Comparison of ENCODE assay signal across 8 cellular contexts in the genomic region with DNA sequence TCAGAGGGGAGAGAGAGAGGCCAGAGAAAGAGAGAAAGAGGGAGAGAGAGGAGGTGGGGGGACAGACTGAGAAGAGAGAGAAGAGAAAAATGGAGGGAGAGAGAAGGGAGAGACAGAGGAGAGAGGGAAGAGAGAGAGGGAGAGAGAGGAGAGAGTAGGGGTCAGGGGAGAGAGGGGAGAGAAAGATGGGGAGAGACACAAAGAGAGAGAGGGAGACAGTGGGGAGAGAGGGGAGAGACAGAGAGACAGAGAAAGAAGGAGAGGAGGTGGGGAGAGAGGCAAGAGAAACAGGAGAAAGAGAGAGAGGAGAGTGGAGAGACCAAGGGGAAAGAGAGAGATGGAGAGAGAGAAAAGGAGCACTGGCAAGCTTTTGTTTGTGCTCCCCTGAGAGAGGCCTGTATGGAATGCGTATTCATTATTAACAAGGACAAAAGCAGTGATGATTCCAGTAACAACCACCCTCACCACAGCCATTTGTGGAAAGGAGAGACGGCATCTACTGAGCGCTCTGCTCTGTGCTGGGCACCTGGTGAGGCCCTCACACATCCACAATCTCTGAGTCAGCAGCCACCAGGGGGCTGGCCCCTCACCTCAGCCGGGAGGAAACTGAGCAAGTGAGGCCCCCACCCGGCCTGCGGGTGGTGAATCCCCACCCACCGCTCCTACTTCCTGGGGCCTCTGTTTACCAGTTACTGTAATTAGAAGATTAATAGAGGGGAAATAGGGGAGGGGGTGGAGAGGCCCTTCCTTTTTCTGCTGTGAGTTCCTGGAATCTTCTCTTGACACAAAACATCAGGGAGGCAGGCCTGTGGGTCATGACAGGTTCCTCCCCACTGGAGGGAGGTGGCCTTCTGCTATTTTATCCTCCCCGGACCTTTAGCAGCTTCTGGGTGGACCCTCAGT. TPM values are rescaled to one million over a fixed set of nuclear protein-coding genes. Genes with fewer than 3 reads are reported as not detected.
DNase-seq lines count a peak whose midpoint lies in the region; ATAC-seq lines count a peak whose summit lies in the region.

No MANE protein-coding gene starts in this region.

- ATAC-seq in Right ventricle myocardium superior (ENCODE audit: poor library complexity): no peak

- intact Hi-C loops in Right ventricle myocardium superior (cut with DNase I) (no loop called here), cardiac septum (cut with DNase I) (no loop called here)

- no peaks in the 10 kb centered on the region for H3K9me3 ChIP-seq in iPS-18c (ENCODE audit: control insufficient read depth, insufficient read depth, low read length)

- DNase-seq in Right ventricle myocardium superior: peak; percentile 50
- DNase-seq in cardiac septum (ENCODE audit: low spot score): no peak
- peak; percentile 88 for DNase-seq in activated CD8-positive, alpha-beta memory T cell treated with anti-CD3 and anti-CD28 coated beads, Interleukin-2, amount 50 U/mL, for 48 hours
- peak; percentile 61 to 68 for DNase-seq in stimulated activated CD8-positive, alpha-beta memory T cell treated with anti-CD3 and anti-CD28 coated beads, Interleukin-7, amount 100 ng/mL, for 1 hour (ENCODE audit: low read depth in 2 of 2)
- DNase-seq in HuH-7 (ENCODE audit: low spot score): no peak
- no peak for DNase-seq in pons (ENCODE audit: low spot score)
- DNase-seq in GM19238 (ENCODE audit: insufficient read length, low spot score): no peak

- peak overlapping the region; percentile 16; the same call in 1 of the 2 replicates for H3K4me3 ChIP-seq in iPS-18c (ENCODE audit: insufficient read depth, low read depth, low read length)

RNA-seq across cellular contexts. Expression of a gene that starts 14.7 kb away (rescaled TPM):
- total RNA-seq in Right ventricle myocardium superior (0.48 TPM), cardiac septum (1.3 TPM)

RNA-seq across cellular contexts. Expression of a gene that starts 21.0 kb away (rescaled TPM):
- total RNA-seq in Right ventricle myocardium superior: not detected
- total RNA-seq in cardiac septum: not detected

RNA-seq across cellular contexts. Expression of a gene that starts 24.9 kb away (rescaled TPM):
- total RNA-seq in Right ventricle myocardium superior (0.65 TPM), cardiac septum (0.67 TPM)

RNA-seq across cellular contexts. Expression of a gene that starts 52.8 kb away (rescaled TPM):
- total RNA-seq in Right ventricle myocardium superior (30.1 TPM), cardiac septum (22.0 TPM)

Comparison
In these comparisons a context has a peak if more than half of its experiments do, and no peak if none do; other contexts are left out.
1. DNase-seq: peak in Right ventricle myocardium superior (single experiment), activated CD8-positive, alpha-beta memory T cell treated with anti-CD3 and anti-CD28 coated beads, Interleukin-2, amount 50 U/mL, for 48 hours (single experiment) and stimulated activated CD8-positive, alpha-beta memory T cell treated with anti-CD3 and anti-CD28 coated beads, Interleukin-7, amount 100 ng/mL, for 1 hour (2 of 2); none in cardiac septum (single experiment), HuH-7 (single experiment), pons (single experiment) and GM19238 (single experiment).